1 cellular context compared by ENCODE assay signal in the genomic region with DNA sequence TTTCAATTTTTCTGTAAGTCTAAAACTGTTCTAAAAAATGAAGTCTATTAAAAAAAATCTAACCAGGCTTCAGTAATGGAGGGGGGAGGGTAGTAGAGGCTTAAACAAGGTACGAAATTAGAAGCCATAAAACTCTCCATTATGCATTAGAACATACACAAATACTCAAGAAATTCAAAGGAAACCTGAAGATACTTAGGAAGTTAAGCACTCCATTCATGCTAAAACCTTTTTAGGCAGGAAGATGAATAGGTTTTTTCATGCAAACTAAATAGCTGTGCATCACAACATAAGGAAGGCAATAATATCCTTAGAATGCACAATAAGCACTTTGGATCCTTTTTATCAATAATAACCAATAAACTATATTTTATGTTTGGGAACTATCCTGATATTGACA.
TF ChIP-seq lines count a peak whose summit lies in the region.

No MANE protein-coding gene starts in this region.

TF ChIP-seq in IMR-90, 13 proteins besides CTCF, POLR2A, EP300 and RAD21 (continued from another document):
- TF ChIP-seq, protein P1, sequence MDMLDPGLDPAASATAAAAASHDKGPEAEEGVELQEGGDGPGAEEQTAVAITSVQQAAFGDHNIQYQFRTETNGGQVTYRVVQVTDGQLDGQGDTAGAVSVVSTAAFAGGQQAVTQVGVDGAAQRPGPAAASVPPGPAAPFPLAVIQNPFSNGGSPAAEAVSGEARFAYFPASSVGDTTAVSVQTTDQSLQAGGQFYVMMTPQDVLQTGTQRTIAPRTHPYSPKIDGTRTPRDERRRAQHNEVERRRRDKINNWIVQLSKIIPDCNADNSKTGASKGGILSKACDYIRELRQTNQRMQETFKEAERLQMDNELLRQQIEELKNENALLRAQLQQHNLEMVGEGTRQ (IDR thresholded peaks at IDR 0.05; ENCODE audit: low read depth, low read length) = no peak
- TF ChIP-seq RFX5 (IDR thresholded peaks at IDR 0.05; ENCODE audit: low read depth, low read length) (no peak), SMC3 (IDR thresholded peaks at IDR 0.05; ENCODE audit: low read depth, low read length) (no peak), MAZ (IDR thresholded peaks at IDR 0.05; ENCODE audit: borderline replicate concordance, low read depth, low read length) (no peak), BHLHE40 (IDR thresholded peaks at IDR 0.05; ENCODE audit: low read depth, low read length) (no peak), CEBPB (IDR thresholded peaks at IDR 0.05; ENCODE audit: low read depth, low read length) (no peak), FOS (IDR thresholded peaks at IDR 0.05; ENCODE audit: low read depth, low read length) (no peak), RCOR1 (IDR thresholded peaks at IDR 0.05; ENCODE audit: insufficient replicate concordance, low read length) (no peak)
- TF ChIP-seq, protein P2, sequence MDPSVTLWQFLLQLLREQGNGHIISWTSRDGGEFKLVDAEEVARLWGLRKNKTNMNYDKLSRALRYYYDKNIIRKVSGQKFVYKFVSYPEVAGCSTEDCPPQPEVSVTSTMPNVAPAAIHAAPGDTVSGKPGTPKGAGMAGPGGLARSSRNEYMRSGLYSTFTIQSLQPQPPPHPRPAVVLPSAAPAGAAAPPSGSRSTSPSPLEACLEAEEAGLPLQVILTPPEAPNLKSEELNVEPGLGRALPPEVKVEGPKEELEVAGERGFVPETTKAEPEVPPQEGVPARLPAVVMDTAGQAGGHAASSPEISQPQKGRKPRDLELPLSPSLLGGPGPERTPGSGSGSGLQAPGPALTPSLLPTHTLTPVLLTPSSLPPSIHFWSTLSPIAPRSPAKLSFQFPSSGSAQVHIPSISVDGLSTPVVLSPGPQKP (IDR thresholded peaks at IDR 0.05; ENCODE audit: borderline replicate concordance, low read depth, low read length) = no peak
